8 cellular contexts compared by ENCODE assay signal in genomic region chrX:12771445-12772069, GRCh38. TPM values are rescaled to one million over a fixed set of nuclear protein-coding genes. Genes with fewer than 3 reads are reported as not detected.
DNase-seq lines count a peak whose midpoint lies in the region; ATAC-seq and TF ChIP-seq lines count a peak whose summit lies in the region.

No MANE protein-coding gene starts in this region.

- H3K27me3 ChIP-seq in endodermal cell (ENCODE audit: control insufficient read depth, insufficient read depth, low read length, poor library complexity, severe bottlenecking) = peaks cover 6% of the 10 kb centered on the region
- no peaks in the 10 kb centered on the region for H3K27me3 ChIP-seq in upper lobe of right lung

- TF ChIP-seq CTCF in GM10248 (IDR thresholded peaks at IDR 0.05; ENCODE audit: control extremely low read depth, extremely low read depth, low read depth, missing control alignments) (peak; percentile 80), endodermal cell (conservative IDR thresholded peaks at IDR 0.05) (peak; percentile 90), nephron progenitor cell (IDR thresholded peaks at IDR 0.05) (peak; percentile 68), upper lobe of right lung (IDR thresholded peaks at IDR 0.05) (peak; percentile 66)

- WGBS in endodermal cell (ENCODE audit: insufficient coverage in 1 of 2, insufficient read length in 1 of 2), 2 experiments = 39 to 95% methylated on average over 3 to 22 of the region's 22 CpGs

- no peak overlapping the region for H3K4me3 Mint-ChIP-seq in activated CD4-positive, alpha-beta memory T cell treated with anti-CD3 and anti-CD28 coated beads for 36 hours
- H3K4me3 Mint-ChIP-seq in endodermal cell = no peak overlapping the region
- no peak overlapping the region for H3K4me3 Mint-ChIP-seq in nephron progenitor cell

- intact Hi-C loops in activated CD4-positive, alpha-beta memory T cell treated with anti-CD3 and anti-CD28 coated beads for 36 hours (cut with micrococcal nuclease) = loop anchor here (1.0 to 2.0 kb wide), 3 partner anchors 62 to 1238 kb away; no protein-coding TSS in a partner anchor
- intact Hi-C loops in upper lobe of right lung (cut with DNase I) = no loop called here

- peak; percentile 96 for ATAC-seq in GM21737 (IDR thresholded peaks at IDR 0.05; ENCODE audit: unreplicated experiment)
- ATAC-seq in upper lobe of right lung = peak; percentile 99

- H3K4me3 ChIP-seq in endodermal cell (ENCODE audit: low read length) (no peak overlapping the region), upper lobe of right lung (no peak overlapping the region)

- H3K9me3 ChIP-seq in endodermal cell (ENCODE audit: control insufficient read depth, low read length) (no peaks in the 10 kb centered on the region), upper lobe of right lung (no peaks in the 10 kb centered on the region)

- CTCF ChIA-PET in GM10248 (lab: Yijun Ruan, JAX) = interaction anchor here (0.6 to 3.1 kb wide), 23 partner anchors 8 to 1634 kb away, joined by 3 to 26 read pairs (median 3); partner anchors contain the start of gene PRPS2
- CTCF ChIA-PET in activated CD4-positive, alpha-beta memory T cell treated with anti-CD3 and anti-CD28 coated beads for 36 hours (lab: Charles Lee) = interaction anchor here (0.5 to 4.1 kb wide), 19 partner anchors 9 to 1100 kb away, joined by 3 to 45 read pairs (median 6); partner anchors contain the start of gene PRPS2

- POLR2A ChIA-PET in GM10248 (lab: Yijun Ruan, JAX) = interaction anchor here (0.7 kb wide), 1 partner anchor 1628 kb away, joined by 9 read pairs; no protein-coding TSS in a partner anchor
- POLR2A ChIA-PET in activated CD4-positive, alpha-beta memory T cell treated with anti-CD3 and anti-CD28 coated beads for 36 hours (lab: Charles Lee) = no interaction called here

- H3K36me3 Mint-ChIP-seq in activated CD4-positive, alpha-beta memory T cell treated with anti-CD3 and anti-CD28 coated beads for 36 hours = no peaks in the 10 kb centered on the region
- H3K36me3 Mint-ChIP-seq in endodermal cell (ENCODE audit: low read depth) (no peaks in the 10 kb centered on the region), nephron progenitor cell (ENCODE audit: low read depth) (no peaks in the 10 kb centered on the region)

- H3K27me3 Mint-ChIP-seq in activated CD4-positive, alpha-beta memory T cell treated with anti-CD3 and anti-CD28 coated beads for 36 hours = peaks cover 14% of the 10 kb centered on the region
- H3K27me3 Mint-ChIP-seq in endodermal cell (ENCODE audit: insufficient read depth) (peaks cover 14% of the 10 kb centered on the region), nephron progenitor cell (ENCODE audit: low read depth, poor library complexity) (peaks cover 34% of the 10 kb centered on the region)

- H3K4me1 ChIP-seq in endodermal cell (ENCODE audit: control insufficient read depth, insufficient read depth, low read length) = no peaks in the 10 kb centered on the region
- H3K4me1 ChIP-seq in upper lobe of right lung = no peaks in the 10 kb centered on the region

- DNase-seq in GM10248 (ENCODE audit: extremely low spot score) (peak; percentile 62), Kasumi-1 (lab: John Stamatoyannopoulos, UW) (peak; percentile 50 to 70), endodermal cell (peak; percentile 86), nephron progenitor cell (peak; percentile 64), upper lobe of right lung (peak; percentile 76), NCI-H226 (no peak)
- DNase-seq in activated CD4-positive, alpha-beta memory T cell treated with anti-CD3 and anti-CD28 coated beads for 36 hours = peak; percentile 78

- H3K27ac Mint-ChIP-seq in activated CD4-positive, alpha-beta memory T cell treated with anti-CD3 and anti-CD28 coated beads for 36 hours = no peak overlapping the region
- H3K27ac Mint-ChIP-seq in endodermal cell (no peak overlapping the region), nephron progenitor cell (no peak overlapping the region)

- no peak overlapping the region for H3K9ac ChIP-seq in endodermal cell (ENCODE audit: extremely low read depth, low read length, poor library complexity, severe bottlenecking)

- peaks cover 2% of the 10 kb centered on the region for H3K4me1 Mint-ChIP-seq in activated CD4-positive, alpha-beta memory T cell treated with anti-CD3 and anti-CD28 coated beads for 36 hours (ENCODE audit: low read depth)
- H3K4me1 Mint-ChIP-seq in endodermal cell = no peaks in the 10 kb centered on the region
- H3K4me1 Mint-ChIP-seq in nephron progenitor cell = no peaks in the 10 kb centered on the region

- no peaks in the 10 kb centered on the region for H3K36me3 ChIP-seq in endodermal cell (ENCODE audit: control insufficient read depth, insufficient read depth, low read length)
- H3K36me3 ChIP-seq in upper lobe of right lung = no peaks in the 10 kb centered on the region

- H3K27ac ChIP-seq in endodermal cell (ENCODE audit: low read depth, low read length) (no peak overlapping the region), upper lobe of right lung (no peak overlapping the region)

- H3K9me3 Mint-ChIP-seq in activated CD4-positive, alpha-beta memory T cell treated with anti-CD3 and anti-CD28 coated beads for 36 hours = no peaks in the 10 kb centered on the region
- H3K9me3 Mint-ChIP-seq in endodermal cell = peaks cover 39% of the 10 kb centered on the region
- H3K9me3 Mint-ChIP-seq in nephron progenitor cell = peaks cover 41% of the 10 kb centered on the region

RNA-seq across cellular contexts. Expression of gene PRPS2, which starts 19.7 kb away (rescaled TPM):
- total RNA-seq in activated CD4-positive, alpha-beta memory T cell treated with anti-CD3 and anti-CD28 coated beads for 36 hours = 100 to 1,000 TPM; 104 to 105 TPM
- total RNA-seq in endodermal cell (10 to 100 TPM; 12.4 to 17.2 TPM), upper lobe of right lung (25.5 TPM)
- 22.2 TPM for polyA plus RNA-seq in endodermal cell (2013, experiment 1 of 2)
- 22.5 TPM for polyA plus RNA-seq in endodermal cell (2013, experiment 2 of 2)
